ENCODE assay signal across 7 cellular contexts in genomic region chr9:34654317-34655083, GRCh38. TPM values are rescaled to one million over a fixed set of nuclear protein-coding genes. Genes with fewer than 3 reads are reported as not detected.
DNase-seq lines count a peak whose midpoint lies in the region; ATAC-seq and TF ChIP-seq lines count a peak whose summit lies in the region.
"Had no signal": no experiment of that assay in that cellular context is flagged by ENCODE, and none has a peak within 500 bp of the region (broad histone marks: within the 10 kb centered on the region; RNA-seq: fewer than 3 reads in every experiment).

No MANE protein-coding gene starts in this region.

- TF ChIP-seq CTCF in suprapubic skin (IDR thresholded peaks at IDR 0.05) = no peak

- H3K4me1 ChIP-seq in suprapubic skin = peaks cover 73% of the 10 kb centered on the region

- peak overlapping the region; percentile 71 for H3K27ac ChIP-seq in suprapubic skin

- peaks cover 0 to 3% (median under 1%) of the 10 kb centered on the region in 3 donors for H3K27me3 Mint-ChIP-seq in immature natural killer cell (ENCODE audit: low read depth in 3 of 3)

- WGBS in suprapubic skin = 15% methylated on average over 12 of the region's 12 CpGs

- H3K36me3 Mint-ChIP-seq in immature natural killer cell = peaks cover under 1 to 5% (median 2%) of the 10 kb centered on the region in 3 donors

- H3K4me1 Mint-ChIP-seq in immature natural killer cell = peaks cover 12 to 17% of the 10 kb centered on the region in 2 donors

- peaks cover 9% of the 10 kb centered on the region for H3K36me3 ChIP-seq in suprapubic skin

- no peaks in the 10 kb centered on the region for H3K9me3 Mint-ChIP-seq in immature natural killer cell
- H3K9me3 Mint-ChIP-seq: activated T-helper 1 cell treated with anti-CD3 and anti-CD28 coated beads, Interleukin-12 subunit alpha, Interleukin-12 subunit beta, Interleukin-2, Interleukin-4 antibody, amounts not matched to agents 30 ng/mL and 10 ng/mL and 1 ng/mL, durations not matched to agents 14 hours and 24 hours and 36 hours had no signal

- H3K27ac Mint-ChIP-seq in immature natural killer cell = peak overlapping the region in 1 of 6 donors; percentile 59
- H3K27ac Mint-ChIP-seq: activated T-helper 1 cell treated with anti-CD3 and anti-CD28 coated beads, Interleukin-12 subunit alpha, Interleukin-12 subunit beta, Interleukin-2, Interleukin-4 antibody, amounts not matched to agents 30 ng/mL and 10 ng/mL and 1 ng/mL, durations not matched to agents 14 hours and 24 hours and 36 hours had no signal

- no peak for TF ChIP-seq EP300 in suprapubic skin (IDR thresholded peaks at IDR 0.05)

- intact Hi-C loops in Right ventricle myocardium inferior (cut with DNase I) = no loop called here

- no peak overlapping the region for H3K4me3 Mint-ChIP-seq in immature natural killer cell
- H3K4me3 Mint-ChIP-seq: activated T-helper 1 cell treated with anti-CD3 and anti-CD28 coated beads, Interleukin-12 subunit alpha, Interleukin-12 subunit beta, Interleukin-2, Interleukin-4 antibody, amounts not matched to agents 30 ng/mL and 10 ng/mL and 1 ng/mL, durations not matched to agents 14 hours and 24 hours and 36 hours had no signal

- H3K27me3 ChIP-seq in suprapubic skin = no peaks in the 10 kb centered on the region

- DNase-seq in NCI-H82 treated with DMSO at 0.1 percent for 48 hours (lab: John Stamatoyannopoulos, UW; ENCODE audit: unreplicated experiment) = peak; percentile 57
- peak; percentile 86 for DNase-seq in Right ventricle myocardium inferior (ENCODE audit: missing footprints)
- DNase-seq in suprapubic skin (ENCODE audit: low spot score in 2 of 2) = peak in 1 of 2 donors; percentile 87
- no peak for DNase-seq in immature natural killer cell
- no peak for DNase-seq in T-helper 2 cell
- no peak for DNase-seq in erythroblast (lab: John Stamatoyannopoulos, UW)

- ATAC-seq in Right ventricle myocardium inferior = peak; percentile 65

- TF ChIP-seq POLR2A in suprapubic skin (IDR thresholded peaks at IDR 0.05) = no peak
- no peak for TF ChIP-seq POLR2A in erythroblast (IDR thresholded peaks at IDR 0.05; ENCODE audit: low read length)

- no peak overlapping the region for H3K4me3 ChIP-seq in suprapubic skin

- H3K9me3 ChIP-seq in suprapubic skin = no peaks in the 10 kb centered on the region

RNA-seq across cellular contexts. Expression of gene IL11RA, which starts 2.5 kb away (rescaled TPM):
- 43.6 TPM for total RNA-seq in Right ventricle myocardium inferior
- total RNA-seq in suprapubic skin = 100 to 1,000 TPM in 1 of 4 donors, 10 to 100 TPM in 3; 23.4 to 114 (median 39.3) TPM
- polyA plus RNA-seq in immature natural killer cell = 10 to 100 TPM in 1 of 3 donors, 1 to 10 TPM in 2; 2.9 to 14.0 (median 5.0) TPM

RNA-seq across cellular contexts. Expression of gene CCL27, which starts 8.0 kb away (rescaled TPM):
- total RNA-seq in Right ventricle myocardium inferior (not detected), suprapubic skin (100 to 1,000 TPM; 169 to 357 (median 233) TPM)
- polyA plus RNA-seq in immature natural killer cell = not detected

RNA-seq across cellular contexts. Expression of gene GALT, which starts 8.0 kb away (rescaled TPM):
- total RNA-seq in Right ventricle myocardium inferior (54.1 TPM), suprapubic skin (100 to 1,000 TPM in 1 of 4 donors, 10 to 100 TPM in 3; 47.6 to 182 (median 77.6) TPM)
- 10 to 100 TPM; 43.7 to 61.2 (median 47.3) TPM for polyA plus RNA-seq in immature natural killer cell

RNA-seq across cellular contexts. Expression of gene SIGMAR1, which starts 16.9 kb away (rescaled TPM):
- total RNA-seq in Right ventricle myocardium inferior (25.6 TPM), suprapubic skin (100 to 1,000 TPM in 3 of 4 donors, 10 to 100 TPM in 1; 78.5 to 111 (median 109) TPM)
- 100 to 1,000 TPM in 1 of 3 donors, 10 to 100 TPM in 2; 75.8 to 135 (median 85.2) TPM for polyA plus RNA-seq in immature natural killer cell

RNA-seq across cellular contexts. Expression of gene ARID3C, which starts 25.6 kb away (rescaled TPM):
- total RNA-seq in Right ventricle myocardium inferior = not detected
- 1 to 10 TPM in 1 of 4 donors, under 1 TPM in 3; 0.34 to 2.0 (median 0.50) TPM for total RNA-seq in suprapubic skin
- not detected for polyA plus RNA-seq in immature natural killer cell

Comparison
In these comparisons a context has a peak if more than half of its experiments do, and no peak if none do; other contexts are left out.
1. DNase-seq: peak in NCI-H82 treated with DMSO at 0.1 percent for 48 hours (single experiment) and Right ventricle myocardium inferior (single experiment); none in immature natural killer cell (0 of 3), T-helper 2 cell (0 of 5) and erythroblast (0 of 2).
2. RNA of gene CCL27, which starts 8.0 kb away (total RNA-seq): 169 to 357 TPM in suprapubic skin; not detected in Right ventricle myocardium inferior (single experiment); every median in the first group is over 100 times any median in the second.